In genomic region chr10:5887641-5888040, GRCh38 we compare ENCODE assay signal across 1 cellular context.
TF ChIP-seq lines count a peak whose summit lies in the region.

No MANE protein-coding gene starts in this region.

TF ChIP-seq in GM12878, 131 proteins besides CTCF, POLR2A, EP300 and RAD21 (continued from another document):
- no peak for TF ChIP-seq ZNF687 (IDR thresholded peaks at IDR 0.05)
- no peak for TF ChIP-seq MTA3 (IDR thresholded peaks at IDR 0.05; ENCODE audit: borderline replicate concordance, low read length)
